ENCODE assay signal across 8 cellular contexts in genomic region chr4:16083217-16084191, GRCh38. TPM values are rescaled to one million over a fixed set of nuclear protein-coding genes. Genes with fewer than 3 reads are reported as not detected.
DNase-seq lines count a peak whose midpoint lies in the region; ATAC-seq, FAIRE-seq and TF ChIP-seq lines count a peak whose summit lies in the region.

Gene PROM1 (minus strand): TSS chr4:16084023. CDS start chr4:16075906, 8,117 bp downstream.

- ATAC-seq in effector memory CD8-positive, alpha-beta T cell (replicated peaks), result no peak
- peak; percentile 59 for ATAC-seq in upper lobe of right lung

- no peak for TF ChIP-seq CTCF in D721Med (IDR thresholded peaks at IDR 0.05; ENCODE audit: insufficient read depth, missing control alignments)
- TF ChIP-seq CTCF in upper lobe of right lung (IDR thresholded peaks at IDR 0.05), result no peak

- peaks cover 75 to 91% of the 10 kb centered on the region in 2 donors for H3K27me3 Mint-ChIP-seq in effector memory CD8-positive, alpha-beta T cell

- H3K9me3 Mint-ChIP-seq in effector memory CD8-positive, alpha-beta T cell, result no peaks in the 10 kb centered on the region

- H3K36me3 Mint-ChIP-seq in effector memory CD8-positive, alpha-beta T cell (ENCODE audit: insufficient read depth), result no peaks in the 10 kb centered on the region

- H3K27ac Mint-ChIP-seq in effector memory CD8-positive, alpha-beta T cell, result no peak within 1 kb of the TSS

- H3K4me1 ChIP-seq in muscle layer of colon (ENCODE audit: insufficient read depth, low read length) (no peaks in the 10 kb centered on the region), upper lobe of right lung (peaks cover 23% of the 10 kb centered on the region)

- H3K4me1 Mint-ChIP-seq in effector memory CD8-positive, alpha-beta T cell (ENCODE audit: low read depth in 2 of 2), result peaks cover 4 to 11% of the 10 kb centered on the region in 2 donors

- intact Hi-C loops in upper lobe of right lung (cut with DNase I), result no loop called here

- DNase-seq in D721Med (ENCODE audit: insufficient read length, low spot score) (peak; percentile 46), NCI-H2196 treated with DMSO at 0.1 percent for 48 hours (lab: John Stamatoyannopoulos, UW; ENCODE audit: unreplicated experiment) (peak; percentile 15), upper lobe of right lung (peak; percentile 65), KG1 (lab: John Stamatoyannopoulos, UW) (no peak), SHP77 treated with DMSO at 0.1 percent for 48 hours (lab: John Stamatoyannopoulos, UW) (no peak), 8988T (no peak)
- no peak for DNase-seq in effector memory CD8-positive, alpha-beta T cell

- H3K4me3 ChIP-seq in muscle layer of colon (ENCODE audit: low read depth in 1 of 2, low read length in 2 of 2), result peak within 1 kb of the TSS; percentile 61 to 65
- peak within 1 kb of the TSS; percentile 43 for H3K4me3 ChIP-seq in upper lobe of right lung

- no peaks in the 10 kb centered on the region for H3K36me3 ChIP-seq in muscle layer of colon (ENCODE audit: insufficient read depth, low read length)
- no peaks in the 10 kb centered on the region for H3K36me3 ChIP-seq in upper lobe of right lung

- peaks cover 11 to 35% of the 10 kb centered on the region in 2 donors for H3K27me3 ChIP-seq in muscle layer of colon (ENCODE audit: control insufficient read depth in 1 of 2, insufficient read depth in 2 of 2, low read length in 2 of 2)
- peaks cover 55% of the 10 kb centered on the region for H3K27me3 ChIP-seq in upper lobe of right lung

- H3K9ac ChIP-seq in muscle layer of colon (ENCODE audit: low read length), result no peak within 1 kb of the TSS

- H3K27ac ChIP-seq in muscle layer of colon (ENCODE audit: low read depth, low read length), result no peak within 1 kb of the TSS
- no peak within 1 kb of the TSS for H3K27ac ChIP-seq in upper lobe of right lung

- FAIRE-seq in D721Med (lab: Jason Lieb, UNC), result no peak

- H3K9me3 ChIP-seq in muscle layer of colon (ENCODE audit: low read length) (no peaks in the 10 kb centered on the region), upper lobe of right lung (no peaks in the 10 kb centered on the region)

- H3K4me3 Mint-ChIP-seq in effector memory CD8-positive, alpha-beta T cell, result peak within 1 kb of the TSS; percentile 57 to 65

RNA-seq across cellular contexts. Expression of gene PROM1, which starts in this region (rescaled TPM):
- 0.93 TPM for total RNA-seq in upper lobe of right lung

Comparison
In these comparisons a context has a peak if more than half of its experiments do, and no peak if none do; other contexts are left out.
1. Peak in DNase-seq, ATAC-seq and H3K4me3 ChIP-seq in upper lobe of right lung; RNA of the gene not detected or under 1 TPM.
2. DNase-seq: peak in D721Med (single experiment) and NCI-H2196 treated with DMSO at 0.1 percent for 48 hours (single experiment); none in effector memory CD8-positive, alpha-beta T cell (0 of 3), KG1 (single experiment), SHP77 treated with DMSO at 0.1 percent for 48 hours (single experiment) and 8988T (single experiment).